1 cellular context compared by ENCODE assay signal in genomic region chr10:124048371-124049290, GRCh38.
TF ChIP-seq lines count a peak whose summit lies in the region.

No MANE protein-coding gene starts in this region.

TF ChIP-seq in HepG2, 621 proteins besides CTCF, POLR2A, EP300 and RAD21 (continued from another document and continues in another):
- TF ChIP-seq LBX2 (CRISPR knock-in tag; IDR thresholded peaks at IDR 0.05; ENCODE audit: borderline replicate concordance) (no peak), KDM2A (CRISPR knock-in tag; IDR thresholded peaks at IDR 0.05; ENCODE audit: borderline replicate concordance, low read depth) (0 out of 2 replicates have a peak, but pooled peaks have one; percentile 14), SNAPC4 (CRISPR knock-in tag; IDR thresholded peaks at IDR 0.05) (0 out of 2 replicates have a peak, but pooled peaks have one; percentile 65), ZMYM2 (CRISPR knock-in tag; IDR thresholded peaks at IDR 0.05) (0 out of 2 replicates have a peak, but pooled peaks have one; percentile 44), FOXP1 (IDR thresholded peaks at IDR 0.05) (no peak), FOXP1 (CRISPR knock-in tag; IDR thresholded peaks at IDR 0.05) (peak; percentile 77), RFXAP (CRISPR knock-in tag; IDR thresholded peaks at IDR 0.05; ENCODE audit: borderline replicate concordance) (peak; percentile 23; the same call in 1 of the 2 replicates), MYC (CRISPR knock-in tag; IDR thresholded peaks at IDR 0.05; ENCODE audit: borderline replicate concordance) (0 out of 2 replicates have a peak, but pooled peaks have one; percentile 16), AKAP8 (CRISPR knock-in tag; IDR thresholded peaks at IDR 0.05) (0 out of 2 replicates have a peak, but pooled peaks have one; percentile 39), MAFF (IDR thresholded peaks at IDR 0.05; ENCODE audit: low read depth, low read length) (no peak), ZNF614 (CRISPR knock-in tag; IDR thresholded peaks at IDR 0.05; ENCODE audit: borderline replicate concordance) (peak; percentile 45; the same call in 1 of the 2 replicates), ZNF616 (CRISPR knock-in tag; IDR thresholded peaks at IDR 0.05; ENCODE audit: low read depth) (no peak), SNAPC2 (CRISPR knock-in tag; IDR thresholded peaks at IDR 0.05) (peak; percentile 30; the same call in 1 of the 2 replicates), PITX1 (CRISPR knock-in tag; IDR thresholded peaks at IDR 0.05) (peak; percentile 79), ZNF878 (CRISPR knock-in tag; IDR thresholded peaks at IDR 0.05) (peak; percentile 51; the same call in 1 of the 2 replicates), FOXA1 (IDR thresholded peaks at IDR 0.05) (no peak), FOXA1 (CRISPR knock-in tag; IDR thresholded peaks at IDR 0.05) (peak; percentile 76), CREBL2 (CRISPR knock-in tag; IDR thresholded peaks at IDR 0.05; ENCODE audit: borderline replicate concordance) (no peak), ARNT2 (CRISPR knock-in tag; IDR thresholded peaks at IDR 0.05; ENCODE audit: low read depth) (peak; percentile 17; the same call in 1 of the 2 replicates), POGZ (CRISPR knock-in tag; IDR thresholded peaks at IDR 0.05) (peak; percentile 70), ZSCAN25 (CRISPR knock-in tag; IDR thresholded peaks at IDR 0.05) (no peak; the same call in 1 of the 2 replicates), ATM (IDR thresholded peaks at IDR 0.05; ENCODE audit: borderline replicate concordance) (no peak), REPIN1 (CRISPR knock-in tag; IDR thresholded peaks at IDR 0.05; ENCODE audit: borderline replicate concordance, low read depth) (0 out of 2 replicates have a peak, but pooled peaks have one; percentile 57), CEBPB (IDR thresholded peaks at IDR 0.05; ENCODE audit: borderline replicate concordance, low read depth, low read length) (peak; percentile 1; the same call in 1 of the 2 replicates), POGK (CRISPR knock-in tag; conservative IDR thresholded peaks at IDR 0.05) (no peak), ZNF367 (CRISPR knock-in tag; IDR thresholded peaks at IDR 0.05; ENCODE audit: borderline replicate concordance) (no peak), TARDBP (CRISPR knock-in tag; IDR thresholded peaks at IDR 0.05) (peak; percentile 31; the same call in 1 of the 2 replicates), ZNF816 (CRISPR knock-in tag; IDR thresholded peaks at IDR 0.05; ENCODE audit: borderline replicate concordance) (peak; percentile 12; the same call in 1 of the 2 replicates), ZNF644 (CRISPR knock-in tag; IDR thresholded peaks at IDR 0.05; ENCODE audit: low read depth) (peak; percentile 19; the same call in 1 of the 2 replicates), SOX13 (IDR thresholded peaks at IDR 0.05) (no peak), SOX13 (CRISPR knock-in tag; conservative IDR thresholded peaks at IDR 0.05 in 1 of 2, IDR thresholded peaks at IDR 0.05 in 1 of 2) (peak in 1 of 2 experiments; percentile 81; a peak in 2 of 4 replicates), KMT2B (CRISPR knock-in tag; IDR thresholded peaks at IDR 0.05) (no peak), ZNF205 (CRISPR knock-in tag; IDR thresholded peaks at IDR 0.05) (peak; percentile 81), EED (CRISPR knock-in tag; IDR thresholded peaks at IDR 0.05) (no peak), SAP130 (CRISPR knock-in tag; IDR thresholded peaks at IDR 0.05; ENCODE audit: low read depth) (peak; percentile 84), TBX2 (CRISPR knock-in tag; IDR thresholded peaks at IDR 0.05; ENCODE audit: borderline replicate concordance) (peak; percentile 69; the same call in 1 of the 2 replicates), MAZ (IDR thresholded peaks at IDR 0.05; ENCODE audit: borderline replicate concordance, low read depth, low read length) (peak; percentile 41; the same call in 1 of the 2 replicates), MAZ (CRISPR knock-in tag; IDR thresholded peaks at IDR 0.05; ENCODE audit: low read depth) (0 out of 2 replicates have a peak, but pooled peaks have one; percentile 42), PHF5A (CRISPR knock-in tag; IDR thresholded peaks at IDR 0.05; ENCODE audit: low read depth, unreplicated experiment) (peak; percentile 58), MXD4 (CRISPR knock-in tag; IDR thresholded peaks at IDR 0.05) (0 out of 2 replicates have a peak, but pooled peaks have one; percentile 18), NCOA1 (CRISPR knock-in tag; IDR thresholded peaks at IDR 0.05) (no peak), ONECUT2 (CRISPR knock-in tag; IDR thresholded peaks at IDR 0.05) (peak; percentile 90), SIX4 (CRISPR knock-in tag; IDR thresholded peaks at IDR 0.05) (0 out of 2 replicates have a peak, but pooled peaks have one; percentile 8), ZNF383 (CRISPR knock-in tag; IDR thresholded peaks at IDR 0.05; ENCODE audit: borderline replicate concordance) (no peak)
- TF ChIP-seq, protein P1, sequence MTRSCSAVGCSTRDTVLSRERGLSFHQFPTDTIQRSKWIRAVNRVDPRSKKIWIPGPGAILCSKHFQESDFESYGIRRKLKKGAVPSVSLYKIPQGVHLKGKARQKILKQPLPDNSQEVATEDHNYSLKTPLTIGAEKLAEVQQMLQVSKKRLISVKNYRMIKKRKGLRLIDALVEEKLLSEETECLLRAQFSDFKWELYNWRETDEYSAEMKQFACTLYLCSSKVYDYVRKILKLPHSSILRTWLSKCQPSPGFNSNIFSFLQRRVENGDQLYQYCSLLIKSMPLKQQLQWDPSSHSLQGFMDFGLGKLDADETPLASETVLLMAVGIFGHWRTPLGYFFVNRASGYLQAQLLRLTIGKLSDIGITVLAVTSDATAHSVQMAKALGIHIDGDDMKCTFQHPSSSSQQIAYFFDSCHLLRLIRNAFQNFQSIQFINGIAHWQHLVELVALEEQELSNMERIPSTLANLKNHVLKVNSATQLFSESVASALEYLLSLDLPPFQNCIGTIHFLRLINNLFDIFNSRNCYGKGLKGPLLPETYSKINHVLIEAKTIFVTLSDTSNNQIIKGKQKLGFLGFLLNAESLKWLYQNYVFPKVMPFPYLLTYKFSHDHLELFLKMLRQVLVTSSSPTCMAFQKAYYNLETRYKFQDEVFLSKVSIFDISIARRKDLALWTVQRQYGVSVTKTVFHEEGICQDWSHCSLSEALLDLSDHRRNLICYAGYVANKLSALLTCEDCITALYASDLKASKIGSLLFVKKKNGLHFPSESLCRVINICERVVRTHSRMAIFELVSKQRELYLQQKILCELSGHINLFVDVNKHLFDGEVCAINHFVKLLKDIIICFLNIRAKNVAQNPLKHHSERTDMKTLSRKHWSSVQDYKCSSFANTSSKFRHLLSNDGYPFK (CRISPR knock-in tag; IDR thresholded peaks at IDR 0.05; ENCODE audit: borderline replicate concordance), result peak; percentile 29; the same call in 1 of the 2 replicates
- TF ChIP-seq, protein P2, sequence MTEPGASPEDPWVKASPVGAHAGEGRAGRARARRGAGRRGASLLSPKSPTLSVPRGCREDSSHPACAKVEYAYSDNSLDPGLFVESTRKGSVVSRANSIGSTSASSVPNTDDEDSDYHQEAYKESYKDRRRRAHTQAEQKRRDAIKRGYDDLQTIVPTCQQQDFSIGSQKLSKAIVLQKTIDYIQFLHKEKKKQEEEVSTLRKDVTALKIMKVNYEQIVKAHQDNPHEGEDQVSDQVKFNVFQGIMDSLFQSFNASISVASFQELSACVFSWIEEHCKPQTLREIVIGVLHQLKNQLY (CRISPR knock-in tag; IDR thresholded peaks at IDR 0.05), result peak; percentile 82
- TF ChIP-seq, protein P3, sequence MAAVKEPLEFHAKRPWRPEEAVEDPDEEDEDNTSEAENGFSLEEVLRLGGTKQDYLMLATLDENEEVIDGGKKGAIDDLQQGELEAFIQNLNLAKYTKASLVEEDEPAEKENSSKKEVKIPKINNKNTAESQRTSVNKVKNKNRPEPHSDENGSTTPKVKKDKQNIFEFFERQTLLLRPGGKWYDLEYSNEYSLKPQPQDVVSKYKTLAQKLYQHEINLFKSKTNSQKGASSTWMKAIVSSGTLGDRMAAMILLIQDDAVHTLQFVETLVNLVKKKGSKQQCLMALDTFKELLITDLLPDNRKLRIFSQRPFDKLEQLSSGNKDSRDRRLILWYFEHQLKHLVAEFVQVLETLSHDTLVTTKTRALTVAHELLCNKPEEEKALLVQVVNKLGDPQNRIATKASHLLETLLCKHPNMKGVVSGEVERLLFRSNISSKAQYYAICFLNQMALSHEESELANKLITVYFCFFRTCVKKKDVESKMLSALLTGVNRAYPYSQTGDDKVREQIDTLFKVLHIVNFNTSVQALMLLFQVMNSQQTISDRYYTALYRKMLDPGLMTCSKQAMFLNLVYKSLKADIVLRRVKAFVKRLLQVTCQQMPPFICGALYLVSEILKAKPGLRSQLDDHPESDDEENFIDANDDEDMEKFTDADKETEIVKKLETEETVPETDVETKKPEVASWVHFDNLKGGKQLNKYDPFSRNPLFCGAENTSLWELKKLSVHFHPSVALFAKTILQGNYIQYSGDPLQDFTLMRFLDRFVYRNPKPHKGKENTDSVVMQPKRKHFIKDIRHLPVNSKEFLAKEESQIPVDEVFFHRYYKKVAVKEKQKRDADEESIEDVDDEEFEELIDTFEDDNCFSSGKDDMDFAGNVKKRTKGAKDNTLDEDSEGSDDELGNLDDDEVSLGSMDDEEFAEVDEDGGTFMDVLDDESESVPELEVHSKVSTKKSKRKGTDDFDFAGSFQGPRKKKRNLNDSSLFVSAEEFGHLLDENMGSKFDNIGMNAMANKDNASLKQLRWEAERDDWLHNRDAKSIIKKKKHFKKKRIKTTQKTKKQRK (IDR thresholded peaks at IDR 0.05; ENCODE audit: low read length), result no peak
- TF ChIP-seq, protein P4, sequence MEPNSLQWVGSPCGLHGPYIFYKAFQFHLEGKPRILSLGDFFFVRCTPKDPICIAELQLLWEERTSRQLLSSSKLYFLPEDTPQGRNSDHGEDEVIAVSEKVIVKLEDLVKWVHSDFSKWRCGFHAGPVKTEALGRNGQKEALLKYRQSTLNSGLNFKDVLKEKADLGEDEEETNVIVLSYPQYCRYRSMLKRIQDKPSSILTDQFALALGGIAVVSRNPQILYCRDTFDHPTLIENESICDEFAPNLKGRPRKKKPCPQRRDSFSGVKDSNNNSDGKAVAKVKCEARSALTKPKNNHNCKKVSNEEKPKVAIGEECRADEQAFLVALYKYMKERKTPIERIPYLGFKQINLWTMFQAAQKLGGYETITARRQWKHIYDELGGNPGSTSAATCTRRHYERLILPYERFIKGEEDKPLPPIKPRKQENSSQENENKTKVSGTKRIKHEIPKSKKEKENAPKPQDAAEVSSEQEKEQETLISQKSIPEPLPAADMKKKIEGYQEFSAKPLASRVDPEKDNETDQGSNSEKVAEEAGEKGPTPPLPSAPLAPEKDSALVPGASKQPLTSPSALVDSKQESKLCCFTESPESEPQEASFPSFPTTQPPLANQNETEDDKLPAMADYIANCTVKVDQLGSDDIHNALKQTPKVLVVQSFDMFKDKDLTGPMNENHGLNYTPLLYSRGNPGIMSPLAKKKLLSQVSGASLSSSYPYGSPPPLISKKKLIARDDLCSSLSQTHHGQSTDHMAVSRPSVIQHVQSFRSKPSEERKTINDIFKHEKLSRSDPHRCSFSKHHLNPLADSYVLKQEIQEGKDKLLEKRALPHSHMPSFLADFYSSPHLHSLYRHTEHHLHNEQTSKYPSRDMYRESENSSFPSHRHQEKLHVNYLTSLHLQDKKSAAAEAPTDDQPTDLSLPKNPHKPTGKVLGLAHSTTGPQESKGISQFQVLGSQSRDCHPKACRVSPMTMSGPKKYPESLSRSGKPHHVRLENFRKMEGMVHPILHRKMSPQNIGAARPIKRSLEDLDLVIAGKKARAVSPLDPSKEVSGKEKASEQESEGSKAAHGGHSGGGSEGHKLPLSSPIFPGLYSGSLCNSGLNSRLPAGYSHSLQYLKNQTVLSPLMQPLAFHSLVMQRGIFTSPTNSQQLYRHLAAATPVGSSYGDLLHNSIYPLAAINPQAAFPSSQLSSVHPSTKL (CRISPR knock-in tag; IDR thresholded peaks at IDR 0.05), result peak; percentile 85
